1 cellular context compared by ENCODE assay signal in the genomic region with DNA sequence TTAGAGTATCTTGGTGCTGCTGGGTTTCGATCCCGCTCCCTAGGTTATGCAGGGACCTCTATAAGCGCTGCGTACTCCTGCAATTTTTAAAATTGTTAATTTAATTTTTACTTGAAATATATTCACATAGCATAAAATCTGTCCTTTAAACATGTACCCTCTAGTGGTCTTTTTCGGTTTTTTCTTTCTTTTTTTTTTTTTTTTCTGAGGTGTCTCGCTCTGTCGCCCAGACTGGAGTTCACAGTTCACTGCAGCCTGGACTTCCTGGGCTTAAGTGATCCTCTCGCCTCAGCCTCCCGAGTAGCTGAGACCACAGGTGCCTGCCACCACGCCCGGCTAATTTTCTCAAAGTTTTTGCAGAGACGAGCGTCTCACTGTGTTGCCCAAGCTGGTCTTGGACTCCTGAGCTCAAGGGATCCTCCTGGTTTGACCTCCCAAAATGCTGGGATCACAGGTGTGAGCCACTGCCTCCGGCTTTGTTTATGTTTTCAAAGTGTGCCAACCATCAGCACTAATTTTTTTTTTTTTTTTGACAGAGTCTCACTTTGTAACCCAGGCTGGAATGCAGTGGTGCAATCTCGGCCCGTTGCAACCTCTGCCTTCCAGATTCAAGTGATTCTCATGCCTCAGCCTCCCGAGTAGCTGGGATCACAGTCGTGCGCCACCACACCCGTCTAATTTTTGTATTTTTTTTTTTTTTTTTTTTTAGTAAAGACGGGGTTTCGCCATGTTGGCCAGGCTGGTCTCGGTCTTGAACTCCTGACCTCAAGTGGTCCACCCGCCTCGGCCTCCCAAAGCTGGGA.
A peak's percentile ranks its signal among the peaks of the same experiment; 100 is the strongest.
TF ChIP-seq lines count a peak whose summit lies in the region.

No MANE protein-coding gene starts in this region.

TF ChIP-seq in HepG2, 621 proteins besides CTCF, POLR2A, EP300 and RAD21 (continued from another document and continues in another):
- TF ChIP-seq ZNF549 (CRISPR knock-in tag; IDR thresholded peaks at IDR 0.05): no peak
- TF ChIP-seq EHMT2 (IDR thresholded peaks at IDR 0.05; ENCODE audit: borderline replicate concordance, low read depth, low read length): no peak
- TF ChIP-seq NCOR1 (IDR thresholded peaks at IDR 0.05; ENCODE audit: borderline replicate concordance, low read length): peak; percentile 32; the same call in 1 of the 2 replicates
- TF ChIP-seq ZNF264 (CRISPR knock-in tag; IDR thresholded peaks at IDR 0.05): 0 out of 2 replicates have a peak, but pooled peaks have one; percentile 13
- no peak for TF ChIP-seq MAFG (CRISPR knock-in tag; IDR thresholded peaks at IDR 0.05)
- TF ChIP-seq GATAD1 (CRISPR knock-in tag; IDR thresholded peaks at IDR 0.05): no peak
- TF ChIP-seq, protein P1, sequence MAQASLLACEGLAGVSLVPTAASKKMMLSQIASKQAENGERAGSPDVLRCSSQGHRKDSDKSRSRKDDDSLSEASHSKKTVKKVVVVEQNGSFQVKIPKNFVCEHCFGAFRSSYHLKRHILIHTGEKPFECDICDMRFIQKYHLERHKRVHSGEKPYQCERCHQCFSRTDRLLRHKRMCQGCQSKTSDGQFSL (CRISPR knock-in tag; IDR thresholded peaks at IDR 0.05): no peak
- no peak for TF ChIP-seq IRF2 (CRISPR knock-in tag; IDR thresholded peaks at IDR 0.05)
- TF ChIP-seq, protein P2, sequence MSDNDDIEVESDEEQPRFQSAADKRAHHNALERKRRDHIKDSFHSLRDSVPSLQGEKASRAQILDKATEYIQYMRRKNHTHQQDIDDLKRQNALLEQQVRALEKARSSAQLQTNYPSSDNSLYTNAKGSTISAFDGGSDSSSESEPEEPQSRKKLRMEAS (IDR thresholded peaks at IDR 0.05): no peak
- TF ChIP-seq ZNF660 (CRISPR knock-in tag; IDR thresholded peaks at IDR 0.05; ENCODE audit: borderline replicate concordance, low read depth): no peak
- no peak for TF ChIP-seq JUN (CRISPR knock-in tag; IDR thresholded peaks at IDR 0.05)
- TF ChIP-seq ZKSCAN8 (CRISPR knock-in tag; IDR thresholded peaks at IDR 0.05; ENCODE audit: borderline replicate concordance): 0 out of 2 replicates have a peak, but pooled peaks have one; percentile 7
- TF ChIP-seq RFXAP (CRISPR knock-in tag; IDR thresholded peaks at IDR 0.05; ENCODE audit: borderline replicate concordance): peak; percentile 19; the same call in 1 of the 2 replicates
- no peak for TF ChIP-seq ZSCAN22 (CRISPR knock-in tag; IDR thresholded peaks at IDR 0.05)
- TF ChIP-seq CHCHD3 (CRISPR knock-in tag; IDR thresholded peaks at IDR 0.05): no peak
- no peak for TF ChIP-seq PTBP1 (IDR thresholded peaks at IDR 0.05; ENCODE audit: low read depth, low read length, poor library complexity, severe bottlenecking)
- TF ChIP-seq CAMTA2 (CRISPR knock-in tag; IDR thresholded peaks at IDR 0.05; ENCODE audit: borderline replicate concordance): no peak
- no peak; the same call in 1 of the 2 replicates for TF ChIP-seq NR2C2 (CRISPR knock-in tag; IDR thresholded peaks at IDR 0.05; ENCODE audit: borderline replicate concordance)
- peak; percentile 25; the same call in 1 of the 2 replicates for TF ChIP-seq RCOR2 (CRISPR knock-in tag; IDR thresholded peaks at IDR 0.05)
- TF ChIP-seq ZNF710 (CRISPR knock-in tag; IDR thresholded peaks at IDR 0.05; ENCODE audit: borderline replicate concordance): peak; percentile 47; the same call in 1 of the 2 replicates
- no peak for TF ChIP-seq ZNF678 (CRISPR knock-in tag; IDR thresholded peaks at IDR 0.05)
- peak; percentile 52; the same call in 1 of the 2 replicates for TF ChIP-seq ZNF670 (CRISPR knock-in tag; IDR thresholded peaks at IDR 0.05; ENCODE audit: borderline replicate concordance)
- TF ChIP-seq ZNF337 (CRISPR knock-in tag; IDR thresholded peaks at IDR 0.05; ENCODE audit: borderline replicate concordance, low read depth): 0 out of 2 replicates have a peak, but pooled peaks have one; percentile 56
- no peak for TF ChIP-seq NFE2 (CRISPR knock-in tag; IDR thresholded peaks at IDR 0.05)
- TF ChIP-seq, protein P3, sequence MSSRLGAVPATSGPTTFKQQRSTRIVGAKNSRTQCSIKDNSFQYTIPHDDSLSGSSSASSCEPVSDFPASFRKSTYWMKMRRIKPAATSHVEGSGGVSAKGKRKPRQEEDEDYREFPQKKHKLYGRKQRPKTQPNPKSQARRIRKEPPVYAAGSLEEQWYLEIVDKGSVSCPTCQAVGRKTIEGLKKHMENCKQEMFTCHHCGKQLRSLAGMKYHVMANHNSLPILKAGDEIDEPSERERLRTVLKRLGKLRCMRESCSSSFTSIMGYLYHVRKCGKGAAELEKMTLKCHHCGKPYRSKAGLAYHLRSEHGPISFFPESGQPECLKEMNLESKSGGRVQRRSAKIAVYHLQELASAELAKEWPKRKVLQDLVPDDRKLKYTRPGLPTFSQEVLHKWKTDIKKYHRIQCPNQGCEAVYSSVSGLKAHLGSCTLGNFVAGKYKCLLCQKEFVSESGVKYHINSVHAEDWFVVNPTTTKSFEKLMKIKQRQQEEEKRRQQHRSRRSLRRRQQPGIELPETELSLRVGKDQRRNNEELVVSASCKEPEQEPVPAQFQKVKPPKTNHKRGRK (CRISPR knock-in tag; IDR thresholded peaks at IDR 0.05): no peak
- TF ChIP-seq ZNF460 (CRISPR knock-in tag; IDR thresholded peaks at IDR 0.05; ENCODE audit: borderline replicate concordance): peak; percentile 96
- TF ChIP-seq ZNF770 (CRISPR knock-in tag; IDR thresholded peaks at IDR 0.05): peak; percentile 98
- no peak for TF ChIP-seq SOX5 (CRISPR knock-in tag; IDR thresholded peaks at IDR 0.05; ENCODE audit: borderline replicate concordance)
- no peak for TF ChIP-seq RARG (CRISPR knock-in tag; IDR thresholded peaks at IDR 0.05; ENCODE audit: low read depth)
- no peak for TF ChIP-seq CENPX (CRISPR knock-in tag; IDR thresholded peaks at IDR 0.05)
- TF ChIP-seq ZFP1 (CRISPR knock-in tag; IDR thresholded peaks at IDR 0.05): no peak
- TF ChIP-seq ZNF567 (CRISPR knock-in tag; IDR thresholded peaks at IDR 0.05; ENCODE audit: borderline replicate concordance): peak; percentile 50; the same call in 1 of the 2 replicates
- no peak for TF ChIP-seq DBP (CRISPR knock-in tag; IDR thresholded peaks at IDR 0.05; ENCODE audit: not compliant biosample characterization)
- no peak for TF ChIP-seq ZNF496 (CRISPR knock-in tag; IDR thresholded peaks at IDR 0.05; ENCODE audit: insufficient replicate concordance)
- peak in 1 of 2 experiments; percentile 8; a peak in 1 of 4 replicates for TF ChIP-seq ATF4 (CRISPR knock-in tag; IDR thresholded peaks at IDR 0.05)
- TF ChIP-seq, protein P4, sequence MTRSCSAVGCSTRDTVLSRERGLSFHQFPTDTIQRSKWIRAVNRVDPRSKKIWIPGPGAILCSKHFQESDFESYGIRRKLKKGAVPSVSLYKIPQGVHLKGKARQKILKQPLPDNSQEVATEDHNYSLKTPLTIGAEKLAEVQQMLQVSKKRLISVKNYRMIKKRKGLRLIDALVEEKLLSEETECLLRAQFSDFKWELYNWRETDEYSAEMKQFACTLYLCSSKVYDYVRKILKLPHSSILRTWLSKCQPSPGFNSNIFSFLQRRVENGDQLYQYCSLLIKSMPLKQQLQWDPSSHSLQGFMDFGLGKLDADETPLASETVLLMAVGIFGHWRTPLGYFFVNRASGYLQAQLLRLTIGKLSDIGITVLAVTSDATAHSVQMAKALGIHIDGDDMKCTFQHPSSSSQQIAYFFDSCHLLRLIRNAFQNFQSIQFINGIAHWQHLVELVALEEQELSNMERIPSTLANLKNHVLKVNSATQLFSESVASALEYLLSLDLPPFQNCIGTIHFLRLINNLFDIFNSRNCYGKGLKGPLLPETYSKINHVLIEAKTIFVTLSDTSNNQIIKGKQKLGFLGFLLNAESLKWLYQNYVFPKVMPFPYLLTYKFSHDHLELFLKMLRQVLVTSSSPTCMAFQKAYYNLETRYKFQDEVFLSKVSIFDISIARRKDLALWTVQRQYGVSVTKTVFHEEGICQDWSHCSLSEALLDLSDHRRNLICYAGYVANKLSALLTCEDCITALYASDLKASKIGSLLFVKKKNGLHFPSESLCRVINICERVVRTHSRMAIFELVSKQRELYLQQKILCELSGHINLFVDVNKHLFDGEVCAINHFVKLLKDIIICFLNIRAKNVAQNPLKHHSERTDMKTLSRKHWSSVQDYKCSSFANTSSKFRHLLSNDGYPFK (CRISPR knock-in tag; IDR thresholded peaks at IDR 0.05; ENCODE audit: borderline replicate concordance): no peak
- TF ChIP-seq ZMYM3 (CRISPR knock-in tag; IDR thresholded peaks at IDR 0.05): peak; percentile 95
- TF ChIP-seq ZNF616 (CRISPR knock-in tag; IDR thresholded peaks at IDR 0.05; ENCODE audit: low read depth): 0 out of 2 replicates have a peak, but pooled peaks have one; percentile 17
- TF ChIP-seq ZNF609 (CRISPR knock-in tag; IDR thresholded peaks at IDR 0.05; ENCODE audit: borderline replicate concordance): no peak
- TF ChIP-seq ZNF138 (CRISPR knock-in tag; IDR thresholded peaks at IDR 0.05; ENCODE audit: low read depth): no peak
- TF ChIP-seq HNRNPK (IDR thresholded peaks at IDR 0.05; ENCODE audit: low read depth, low read length, poor library complexity, severe bottlenecking): no peak
- TF ChIP-seq PPARG (CRISPR knock-in tag; conservative IDR thresholded peaks at IDR 0.05): no peak
- no peak for TF ChIP-seq ZNF775 (CRISPR knock-in tag; IDR thresholded peaks at IDR 0.05; ENCODE audit: borderline replicate concordance)
- no peak for TF ChIP-seq JUND (CRISPR knock-in tag; IDR thresholded peaks at IDR 0.05)
- TF ChIP-seq NBN (conservative IDR thresholded peaks at IDR 0.05): no peak
- no peak for TF ChIP-seq ZNF468 (CRISPR knock-in tag; IDR thresholded peaks at IDR 0.05)
